ENCODE assay signal across 1 cellular context in genomic region chr22:21946262-21946925, GRCh38.
TF ChIP-seq lines count a peak whose summit lies in the region.

No MANE protein-coding gene starts in this region.

TF ChIP-seq in HepG2, 621 proteins besides CTCF, POLR2A, EP300 and RAD21:
- TF ChIP-seq ZNF142 (CRISPR knock-in tag; IDR thresholded peaks at IDR 0.05) (no peak), DNMT3B (CRISPR knock-in tag; conservative IDR thresholded peaks at IDR 0.05) (no peak), ZMAT5 (CRISPR knock-in tag; IDR thresholded peaks at IDR 0.05; ENCODE audit: borderline replicate concordance, low read depth) (no peak), ATF7 (IDR thresholded peaks at IDR 0.05) (no peak), ATF7 (CRISPR knock-in tag; IDR thresholded peaks at IDR 0.05) (no peak), AFF4 (CRISPR knock-in tag; IDR thresholded peaks at IDR 0.05) (no peak), AHR (CRISPR knock-in tag; IDR thresholded peaks at IDR 0.05) (no peak), ZEB1 (IDR thresholded peaks at IDR 0.05; ENCODE audit: insufficient replicate concordance, low read depth) (no peak), KAT2B (IDR thresholded peaks at IDR 0.05; ENCODE audit: borderline replicate concordance, low read depth, low read length) (no peak)
